ENCODE assay signal across 18 cellular contexts in genomic region chr3:4398906-4399305, GRCh38.
DNase-seq lines count a peak whose midpoint lies in the region; ATAC-seq, FAIRE-seq and TF ChIP-seq lines count a peak whose summit lies in the region.
"Had no signal": no experiment of that assay in that cellular context is flagged by ENCODE, and none has a peak within 500 bp of the region (broad histone marks: within the 10 kb centered on the region; RNA-seq: fewer than 3 reads in every experiment).

No MANE protein-coding gene starts in this region.

- intact Hi-C loops in head of caudate nucleus (cut with DNase I) (no loop called here), lower lobe of right lung (cut with DNase I) (no loop called here)

- H3K27me3 Mint-ChIP-seq in nephron progenitor cell (ENCODE audit: low read depth, poor library complexity), result no peaks in the 10 kb centered on the region

- H3K4me3 ChIP-seq in lower lobe of right lung (no peak overlapping the region), Karpas-422 (ENCODE audit: low read length) (no peak overlapping the region)
- H3K4me3 ChIP-seq: A549, BLaER1 had no signal

- H4K20me1 ChIP-seq in Karpas-422 (ENCODE audit: insufficient read depth, low read depth, low read length), result no peaks in the 10 kb centered on the region
- H4K20me1 ChIP-seq: BLaER1 had no signal

- TF ChIP-seq CTCF in nephron progenitor cell (IDR thresholded peaks at IDR 0.05), result no peak
- no peak for TF ChIP-seq CTCF in lower lobe of right lung (IDR thresholded peaks at IDR 0.05)

- H3K27me3 ChIP-seq in lower lobe of right lung (ENCODE audit: low read depth) (no peaks in the 10 kb centered on the region), Karpas-422 (ENCODE audit: low read length) (no peaks in the 10 kb centered on the region)
- H3K27me3 ChIP-seq: BLaER1 had no signal

- H3K9me3 ChIP-seq in lower lobe of right lung (no peaks in the 10 kb centered on the region), Karpas-422 (ENCODE audit: low read length) (no peaks in the 10 kb centered on the region)
- H3K9me3 ChIP-seq: A549, BLaER1 had no signal

- H3K27ac ChIP-seq in lower lobe of right lung (no peak overlapping the region), Karpas-422 (ENCODE audit: low read length) (no peak overlapping the region)
- H3K27ac ChIP-seq: 22Rv1, A549, BLaER1 had no signal

- H3K79me2 ChIP-seq in Karpas-422 (ENCODE audit: low read length), result no peaks in the 10 kb centered on the region

- H3K4me3 Mint-ChIP-seq in nephron progenitor cell, result no peak overlapping the region
- H3K4me3 Mint-ChIP-seq: CD14-positive monocyte; CD8-positive, alpha-beta T cell; H9 had no signal

- H3K9ac ChIP-seq in Karpas-422 (ENCODE audit: low read length), result no peak overlapping the region
- H3K9ac ChIP-seq: BLaER1 had no signal

- H3K4me2 ChIP-seq in Karpas-422 (ENCODE audit: low read depth, low read length, poor library complexity, severe bottlenecking), result no peak overlapping the region
- H3K4me2 ChIP-seq: A549, BLaER1 had no signal

- H3K36me3 ChIP-seq in lower lobe of right lung, result peaks cover 23% of the 10 kb centered on the region
- H3K36me3 ChIP-seq in Karpas-422 (ENCODE audit: insufficient read depth, low read length), result no peaks in the 10 kb centered on the region

- DNase-seq in CD1c-positive myeloid dendritic cell (ENCODE audit: extremely low spot score) (peak; percentile 77), head of caudate nucleus (peak in 41 of 42 donors; percentile 9 to 71 (median 37)), nephron progenitor cell (no peak), lower lobe of right lung (no peak), Karpas-422 (no peak)
- DNase-seq in activated naive CD4-positive, alpha-beta T cell treated with anti-CD3 and anti-CD28 coated beads, Interleukin-2, amount 50 U/mL, for 72 hours (ENCODE audit: low spot score in 2 of 2), result no peak
- DNase-seq: Calu3; CD8-positive, alpha-beta T cell; DMS79 treated with DMSO at 0.1 percent for 48 hours; GF-D8; H9 had no signal

- H3K9me2 ChIP-seq in Karpas-422 (replicated peaks; ENCODE audit: insufficient read depth, low read length), result no peaks in the 10 kb centered on the region

- H3K4me1 Mint-ChIP-seq in nephron progenitor cell, result peaks cover 12% of the 10 kb centered on the region

- H3K9me3 Mint-ChIP-seq in nephron progenitor cell, result no peaks in the 10 kb centered on the region
- H3K9me3 Mint-ChIP-seq in activated naive CD4-positive, alpha-beta T cell treated with anti-CD3 and anti-CD28 coated beads, Interleukin-2, amount 50 U/mL, for 72 hours, result no peaks in the 10 kb centered on the region
- H3K9me3 Mint-ChIP-seq: CD14-positive monocyte; CD8-positive, alpha-beta T cell; H9 had no signal

- no peak for ATAC-seq in activated naive CD4-positive, alpha-beta T cell treated with anti-CD3 and anti-CD28 coated beads, Interleukin-2, amount 50 U/mL, for 72 hours
- ATAC-seq in lower lobe of right lung, result no peak
- no peak for ATAC-seq in GM19455 (IDR thresholded peaks at IDR 0.05; ENCODE audit: unreplicated experiment)
- ATAC-seq: A549; CD8-positive, alpha-beta T cell had no signal

- H3K4me1 ChIP-seq in lower lobe of right lung (no peaks in the 10 kb centered on the region), Karpas-422 (ENCODE audit: low read length) (no peaks in the 10 kb centered on the region)
- H3K4me1 ChIP-seq: A549 had no signal

- H3K27ac Mint-ChIP-seq in nephron progenitor cell, result peak overlapping the region; percentile 3
- no peak overlapping the region for H3K27ac Mint-ChIP-seq in activated naive CD4-positive, alpha-beta T cell treated with anti-CD3 and anti-CD28 coated beads, Interleukin-2, amount 50 U/mL, for 72 hours
- H3K27ac Mint-ChIP-seq: CD8-positive, alpha-beta T cell had no signal

- no peak overlapping the region for H2AFZ ChIP-seq in Karpas-422 (ENCODE audit: low read length)

- H3K36me3 Mint-ChIP-seq in nephron progenitor cell (ENCODE audit: low read depth), result peaks cover 69% of the 10 kb centered on the region
- H3K36me3 Mint-ChIP-seq in activated naive CD4-positive, alpha-beta T cell treated with anti-CD3 and anti-CD28 coated beads, Interleukin-2, amount 50 U/mL, for 72 hours, result peaks cover 6 to 21% of the 10 kb centered on the region in 2 donors

- peak; percentile 91 for FAIRE-seq in endometrium (lab: Jason Lieb, UNC)
- FAIRE-seq: A549, H1 had no signal

Comparison
In these comparisons a context has a peak if more than half of its experiments do, and no peak if none do; other contexts are left out.
1. DNase-seq: peak in CD1c-positive myeloid dendritic cell (single experiment) and head of caudate nucleus (41 of 42); none in nephron progenitor cell (single experiment), activated naive CD4-positive, alpha-beta T cell treated with anti-CD3 and anti-CD28 coated beads, Interleukin-2, amount 50 U/mL, for 72 hours (0 of 2), lower lobe of right lung (single experiment) and Karpas-422 (single experiment).